18 cellular contexts compared by ENCODE assay signal in the genomic region with DNA sequence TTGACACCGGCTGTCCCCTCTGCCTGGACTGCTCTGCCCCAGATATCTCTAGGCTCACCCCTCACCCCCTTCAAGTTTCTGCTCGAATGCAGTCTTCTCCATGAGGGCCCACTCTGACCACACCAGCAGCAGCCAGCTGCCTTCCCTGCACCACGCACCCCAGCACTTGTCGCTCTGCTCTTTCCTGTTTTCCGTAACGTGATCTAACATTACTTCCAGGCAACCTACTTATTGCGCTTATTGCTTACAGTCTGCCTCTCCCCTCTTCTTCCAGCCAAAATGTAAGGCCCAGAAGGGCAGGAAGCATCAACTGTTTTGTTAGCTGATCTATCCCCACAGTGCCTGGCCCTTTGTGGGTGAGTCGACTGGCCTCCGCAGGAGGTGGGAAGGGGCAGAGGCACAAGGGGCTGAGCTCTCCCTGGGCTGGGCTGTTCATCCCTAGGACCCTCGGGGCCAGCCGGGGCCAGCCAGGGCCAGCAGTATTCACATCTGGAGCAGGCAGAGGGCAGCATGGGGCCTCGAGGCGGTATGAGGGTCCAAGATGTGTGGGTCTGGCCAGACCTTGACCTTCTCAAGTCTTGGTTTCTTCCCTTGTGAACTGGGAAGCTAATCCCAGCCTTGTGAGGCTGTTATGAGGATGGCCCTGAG. TPM values are rescaled to one million over a fixed set of nuclear protein-coding genes. Genes with fewer than 3 reads are reported as not detected.
DNase-seq lines count a peak whose midpoint lies in the region; ATAC-seq, FAIRE-seq and TF ChIP-seq lines count a peak whose summit lies in the region.
"Had no signal": no experiment of that assay in that cellular context is flagged by ENCODE, and none has a peak within 500 bp of the region (broad histone marks: within the 10 kb centered on the region; RNA-seq: fewer than 3 reads in every experiment).

No MANE protein-coding gene starts in this region.

- DNase-seq in EH (ENCODE audit: low read depth) (peak; percentile 32), RWPE1 (ENCODE audit: low spot score) (no peak), endothelial cell (ENCODE audit: low spot score) (no peak), trophoblast cell (no peak), NCI-H1436 (lab: John Stamatoyannopoulos, UW) (no peak), NCI-H2081 treated with DMSO at 0.1 percent for 48 hours (lab: John Stamatoyannopoulos, UW) (no peak), frontal cortex (ENCODE audit: low spot score in 2 of 2) (no peak)
- DNase-seq: AML-193; DMS153; NCI-H1694; NCI-H510A treated with DMSO at 0.1 percent for 48 hours; stimulated activated CD4-positive, alpha-beta T cell treated with anti-CD3 and anti-CD28 coated beads, Interleukin-12 subunit alpha, Interleukin-12 subunit beta, amount 100 ng/mL, for 4 hours; substantia nigra; T1000 had no signal

- H3K4me1 ChIP-seq in trophoblast cell (ENCODE audit: control insufficient read depth in 1 of 2, insufficient read depth in 2 of 2, low read length in 2 of 2), result no peaks in the 10 kb centered on the region

- CTCF ChIA-PET in RWPE1 (lab: Yijun Ruan, JAX), result interaction anchor here (0.5 kb wide), 1 partner anchor 221 kb away, joined by 4 read pairs; no protein-coding TSS in a partner anchor

- peaks cover 17% of the 10 kb centered on the region for H3K27me3 Mint-ChIP-seq in endothelial cell (ENCODE audit: unreplicated experiment)

- no peak overlapping the region for H3K4ac ChIP-seq in trophoblast cell (ENCODE audit: low read depth, low read length)

- H3K27ac Mint-ChIP-seq in endothelial cell (ENCODE audit: unreplicated experiment), result peak overlapping the region; percentile 5
- H3K27ac Mint-ChIP-seq: activated T-helper 1 cell treated with anti-CD3 and anti-CD28 coated beads, Interleukin-12 subunit alpha, Interleukin-12 subunit beta, Interleukin-2, Interleukin-4 antibody, amounts not matched to agents 30 ng/mL and 10 ng/mL and 1 ng/mL, durations not matched to agents 14 hours and 24 hours and 36 hours had no signal

- H3K4me3 Mint-ChIP-seq in endothelial cell (ENCODE audit: unreplicated experiment), result peak overlapping the region; percentile 64
- H3K4me3 Mint-ChIP-seq: activated T-helper 1 cell treated with anti-CD3 and anti-CD28 coated beads, Interleukin-12 subunit alpha, Interleukin-12 subunit beta, Interleukin-2, Interleukin-4 antibody, amounts not matched to agents 30 ng/mL and 10 ng/mL and 1 ng/mL, durations not matched to agents 14 hours and 24 hours and 36 hours had no signal

- peaks cover 31% of the 10 kb centered on the region for H3K36me3 Mint-ChIP-seq in endothelial cell (ENCODE audit: low read depth, unreplicated experiment)

- no peak overlapping the region for H3K14ac ChIP-seq in trophoblast cell (ENCODE audit: low read length)

- H2BK5ac ChIP-seq in trophoblast cell (ENCODE audit: low read depth, low read length, poor library complexity), result no peak overlapping the region

- POLR2A ChIA-PET in RWPE1 (lab: Yijun Ruan, JAX; ENCODE audit: low non-redundant PET), result no interaction called here

- H3K79me1 ChIP-seq in trophoblast cell (ENCODE audit: low read length), result no peaks in the 10 kb centered on the region

- H4K8ac ChIP-seq in trophoblast cell (ENCODE audit: low read depth, low read length), result peak overlapping the region; percentile 14

- WGBS in trophoblast cell (ENCODE audit: extremely low coverage, insufficient coverage, insufficient read length), result no CpG with 5 or more reads among the region's 13 CpGs

- no peak overlapping the region for H2BK120ac ChIP-seq in trophoblast cell (ENCODE audit: insufficient read depth, low read length, poor library complexity)

- H3K4me3 ChIP-seq in trophoblast cell (ENCODE audit: low read depth, low read length), result no peak overlapping the region
- H3K4me3 ChIP-seq: lung had no signal

- H3K9me3 ChIP-seq in trophoblast cell (ENCODE audit: insufficient read depth, low read depth, low read length), result no peaks in the 10 kb centered on the region

- no peak overlapping the region for H2AFZ ChIP-seq in trophoblast cell (ENCODE audit: insufficient read depth, low read length, poor library complexity)

- H3K18ac ChIP-seq in trophoblast cell (ENCODE audit: low read length), result no peak overlapping the region

- no peak overlapping the region for H2AK5ac ChIP-seq in trophoblast cell (ENCODE audit: low read length)

- H3K36me3 ChIP-seq in trophoblast cell (ENCODE audit: control insufficient read depth in 1 of 2, insufficient read depth in 2 of 2, low read length in 2 of 2), result peaks cover 77 to 80% of the 10 kb centered on the region in 2 experiments

- no peak overlapping the region for H4K91ac ChIP-seq in trophoblast cell (ENCODE audit: low read depth, low read length)

- H2BK12ac ChIP-seq in trophoblast cell (ENCODE audit: low read length), result no peak overlapping the region

- no peak overlapping the region for H4K12ac ChIP-seq in trophoblast cell (ENCODE audit: low read depth, low read length)

- ATAC-seq in HG03135 (IDR thresholded peaks at IDR 0.05; ENCODE audit: unreplicated experiment), result no peak

- H3K9me3 Mint-ChIP-seq in endothelial cell (ENCODE audit: unreplicated experiment), result no peaks in the 10 kb centered on the region
- H3K9me3 Mint-ChIP-seq: activated T-helper 1 cell treated with anti-CD3 and anti-CD28 coated beads, Interleukin-12 subunit alpha, Interleukin-12 subunit beta, Interleukin-2, Interleukin-4 antibody, amounts not matched to agents 30 ng/mL and 10 ng/mL and 1 ng/mL, durations not matched to agents 14 hours and 24 hours and 36 hours had no signal

- no peak overlapping the region for H3K9ac ChIP-seq in trophoblast cell (ENCODE audit: low read length)

- no peak for FAIRE-seq in frontal cortex (lab: Jason Lieb, UNC)
- FAIRE-seq: RCC 7860 had no signal

- H3K79me2 ChIP-seq in trophoblast cell (ENCODE audit: control insufficient read depth, insufficient read depth, low read length, poor library complexity), result no peaks in the 10 kb centered on the region

- peaks cover 15% of the 10 kb centered on the region for H3K4me1 Mint-ChIP-seq in endothelial cell (ENCODE audit: unreplicated experiment)

- H3K27ac ChIP-seq in RWPE1 (peak overlapping the region; percentile 82), trophoblast cell (ENCODE audit: low read depth, low read length) (no peak overlapping the region)

- no peak overlapping the region for H3K4me2 ChIP-seq in trophoblast cell (ENCODE audit: low read length)

- no peaks in the 10 kb centered on the region for H3K27me3 ChIP-seq in trophoblast cell (ENCODE audit: insufficient read depth, low read length)

- no peak overlapping the region for H3K23ac ChIP-seq in trophoblast cell (ENCODE audit: low read length)

- no peak for TF ChIP-seq CTCF in RWPE1 (conservative IDR thresholded peaks at IDR 0.05; ENCODE audit: low read depth)
- TF ChIP-seq CTCF in endothelial cell (IDR thresholded peaks at IDR 0.05; ENCODE audit: unreplicated experiment), result no peak

RNA-seq across cellular contexts. Expression of a gene that starts 11.6 kb away (rescaled TPM):
- total RNA-seq in endothelial cell (ENCODE audit: unreplicated experiment) (315 TPM), frontal cortex (187 TPM)
- 206 and 211 TPM in 2 replicates for polyA plus RNA-seq in trophoblast cell (2013)

RNA-seq across cellular contexts. Expression of a gene that starts 12.4 kb away (rescaled TPM):
- 238 TPM for total RNA-seq in endothelial cell (ENCODE audit: unreplicated experiment)
- 220 and 227 TPM in 2 replicates for polyA plus RNA-seq in trophoblast cell (2013)
- 6.5 TPM for total RNA-seq in frontal cortex

RNA-seq across cellular contexts. Expression of a gene that starts 24.6 kb away (rescaled TPM):
- 51.4 TPM for total RNA-seq in endothelial cell (ENCODE audit: unreplicated experiment)
- polyA plus RNA-seq in trophoblast cell (2013), result 2.4 and 2.5 TPM in 2 replicates
- 3.3 TPM for total RNA-seq in frontal cortex

RNA-seq across cellular contexts. Expression of a gene that starts 31.7 kb away (rescaled TPM):
- total RNA-seq in endothelial cell (ENCODE audit: unreplicated experiment), result 125 TPM
- 56.2 and 62.3 TPM in 2 replicates for polyA plus RNA-seq in trophoblast cell (2013)
- total RNA-seq in frontal cortex, result 77.0 TPM

RNA-seq across cellular contexts. Expression of a gene that starts 38.4 kb away (rescaled TPM):
- total RNA-seq in endothelial cell (ENCODE audit: unreplicated experiment) (0.97 TPM), frontal cortex (12.2 TPM)
- polyA plus RNA-seq in trophoblast cell (2013), result 1.7 and 1.9 TPM in 2 replicates

Comparison
In these comparisons a context has a peak if more than half of its experiments do, and no peak if none do; other contexts are left out.
1. RNA of a gene that starts 12.4 kb away (total RNA-seq): 238 TPM in endothelial cell (single experiment); 6.5 TPM in frontal cortex (single experiment); every median in the first group is over 10 times any median in the second.
2. RNA of a gene that starts 24.6 kb away (total RNA-seq): 51.4 TPM in endothelial cell (single experiment); 3.3 TPM in frontal cortex (single experiment); every median in the first group is over 10 times any median in the second.